11 cellular contexts compared by ENCODE assay signal in genomic region chr9:37026085-37026935, GRCh38. TPM values are rescaled to one million over a fixed set of nuclear protein-coding genes. Genes with fewer than 3 reads are reported as not detected.
A peak's percentile ranks its signal among the peaks of the same experiment; 100 is the strongest.
DNase-seq lines count a peak whose midpoint lies in the region; ATAC-seq, FAIRE-seq and TF ChIP-seq lines count a peak whose summit lies in the region.
"Had no signal": no experiment of that assay in that cellular context is flagged by ENCODE, and none has a peak within 500 bp of the region (broad histone marks: within the 10 kb centered on the region; RNA-seq: fewer than 3 reads in every experiment).

No MANE protein-coding gene starts in this region.

- no peak overlapping the region for H3K56ac ChIP-seq in H1 (replicated peaks; ENCODE audit: insufficient read length, low read depth, low read length)

- H3K23ac ChIP-seq in H1 (ENCODE audit: insufficient read length) = no peak overlapping the region

- 0 out of 2 replicates have a peak overlapping the region, but pooled peaks have one; percentile 9 for H2AFZ ChIP-seq in H1 (ENCODE audit: low read length)

- no peak overlapping the region for H3K9ac ChIP-seq in H1 (replicated peaks in 1 of 4; ENCODE audit: extremely low read depth in 1 of 4, low read depth in 3 of 4, low read length in 3 of 4)
- H3K9ac ChIP-seq: KMS-11 had no signal

- H3K4me3 ChIP-seq in H1 (ENCODE audit: extremely low read depth in 1 of 4, insufficient read depth in 2 of 4, low read depth in 3 of 4, low read length in 4 of 4) (peak overlapping the region; percentile 28 to 57 (median 46)), gastrocnemius medialis (peak overlapping the region in 2 of 4 donors; percentile 3 to 44)

- no peak for DNase-seq in T-helper 1 cell
- DNase-seq in NCI-H345 (lab: John Stamatoyannopoulos, UW) = peak; percentile 38
- DNase-seq in H1 (ENCODE audit: low read depth in 1 of 2, low spot score in 2 of 2) = peak in 1 of 2 experiments; percentile 77
- no peak for DNase-seq in stimulated activated effector memory CD8-positive, alpha-beta T cell treated with anti-CD3 and anti-CD28 coated beads, Interleukin-12 subunit alpha, Interleukin-12 subunit beta, amount 100 ng/mL, for 72 hours (ENCODE audit: low spot score in 2 of 2)
- no peak for DNase-seq in gastrocnemius medialis
- DNase-seq in activated effector memory CD4-positive, alpha-beta T cell treated with anti-CD3 and anti-CD28 coated beads, Interleukin-2, amount 50 U/mL, for 16 hours = no peak
- DNase-seq: DND-41, nucleus accumbens had no signal

- TF ChIP-seq POLR2A in H1 (IDR thresholded peaks at IDR 0.05; ENCODE audit: control extremely low read depth in 1 of 2, low read depth in 2 of 2, low read length in 2 of 2) (no peak), gastrocnemius medialis (IDR thresholded peaks at IDR 0.05) (no peak)

- H4K8ac ChIP-seq in H1 (ENCODE audit: extremely low read depth, insufficient read depth, low read length) = peak overlapping the region; percentile 39; the same call in 1 of the 2 replicates

- no peak overlapping the region for H3K27ac Mint-ChIP-seq in T-helper 1 cell treated with Interleukin-12 subunit alpha and Interleukin-12 subunit beta and Interleukin-4 antibody, amounts not matched to agents 30 μg/mL and 1 μg/mL, for 36 hours
- peak overlapping the region; percentile 54 for H3K27ac Mint-ChIP-seq in stimulated activated effector memory CD8-positive, alpha-beta T cell treated with anti-CD3 and anti-CD28 coated beads, Interleukin-12 subunit alpha, Interleukin-12 subunit beta, amount 100 ng/mL, for 72 hours

- 0 out of 4 replicates have a peak, but pooled peaks of 1 of the 2 experiments have one; percentile 2 for TF ChIP-seq RAD21 in H1 (IDR thresholded peaks at IDR 0.05 in 1 of 2, conservative IDR thresholded peaks at IDR 0.05 in 1 of 2; ENCODE audit: low read depth in 2 of 2, low read length in 2 of 2)

- no peak overlapping the region for H2BK12ac ChIP-seq in H1 (ENCODE audit: low read depth, low read length)

- peaks cover 20% of the 10 kb centered on the region for H3K4me1 Mint-ChIP-seq in T-helper 1 cell treated with Interleukin-12 subunit alpha and Interleukin-12 subunit beta and Interleukin-4 antibody, amounts not matched to agents 30 μg/mL and 1 μg/mL, for 36 hours (ENCODE audit: low read depth)
- peaks cover 38% of the 10 kb centered on the region for H3K4me1 Mint-ChIP-seq in stimulated activated effector memory CD8-positive, alpha-beta T cell treated with anti-CD3 and anti-CD28 coated beads, Interleukin-12 subunit alpha, Interleukin-12 subunit beta, amount 100 ng/mL, for 72 hours

- H2BK20ac ChIP-seq in H1 (ENCODE audit: low read length) = no peak overlapping the region

- H3K27me3 Mint-ChIP-seq in T-helper 1 cell treated with Interleukin-12 subunit alpha and Interleukin-12 subunit beta and Interleukin-4 antibody, amounts not matched to agents 30 μg/mL and 1 μg/mL, for 36 hours (ENCODE audit: low read depth) = peaks cover 91% of the 10 kb centered on the region

- no peak for FAIRE-seq in H1 (lab: Jason Lieb, UNC)

- no peak for TF ChIP-seq EP300 in H1 (IDR thresholded peaks at IDR 0.05; ENCODE audit: borderline replicate concordance in 1 of 2, low read depth in 2 of 2, low read length in 2 of 2)

- H3K36me3 ChIP-seq in H1 (ENCODE audit: control insufficient read depth in 2 of 4, insufficient read depth in 4 of 4, low read length in 3 of 4) (peaks cover 0 to 2% (median 0%) of the 10 kb centered on the region in 4 experiments; a peak in 1 of 8 replicates), gastrocnemius medialis (no peaks in the 10 kb centered on the region)

- no peaks in the 10 kb centered on the region for H3K79me1 ChIP-seq in H1 (ENCODE audit: low read depth, low read length)

- POLR2A ChIA-PET in H1 (lab: Charles Lee; ENCODE audit: partially characterized antibody) = interaction anchor here (1.3 to 1.6 kb wide), 3 partner anchors 11 to 53 kb away, joined by 3 to 7 read pairs (median 5); no protein-coding TSS in a partner anchor

- H3K4me3 Mint-ChIP-seq in T-helper 1 cell treated with Interleukin-12 subunit alpha and Interleukin-12 subunit beta and Interleukin-4 antibody, amounts not matched to agents 30 μg/mL and 1 μg/mL, for 36 hours = peak overlapping the region; percentile 79
- peak overlapping the region; percentile 75 for H3K4me3 Mint-ChIP-seq in stimulated activated effector memory CD8-positive, alpha-beta T cell treated with anti-CD3 and anti-CD28 coated beads, Interleukin-12 subunit alpha, Interleukin-12 subunit beta, amount 100 ng/mL, for 72 hours

- H3K9me3 ChIP-seq in H1 (ENCODE audit: insufficient read depth in 2 of 2, low read depth in 1 of 2, low read length in 1 of 2) (no peaks in the 10 kb centered on the region), gastrocnemius medialis (no peaks in the 10 kb centered on the region)

- H3K18ac ChIP-seq in H1 (ENCODE audit: extremely low read depth, low read length) = no peak overlapping the region

- H3K9me3 Mint-ChIP-seq in T-helper 1 cell treated with Interleukin-12 subunit alpha and Interleukin-12 subunit beta and Interleukin-4 antibody, amounts not matched to agents 30 μg/mL and 1 μg/mL, for 36 hours = no peaks in the 10 kb centered on the region
- H3K9me3 Mint-ChIP-seq in stimulated activated effector memory CD8-positive, alpha-beta T cell treated with anti-CD3 and anti-CD28 coated beads, Interleukin-12 subunit alpha, Interleukin-12 subunit beta, amount 100 ng/mL, for 72 hours = no peaks in the 10 kb centered on the region

- H3K4me1 ChIP-seq in H1 (replicated peaks in 1 of 4; ENCODE audit: control insufficient read depth in 3 of 4, insufficient read depth in 4 of 4, low read length in 3 of 4) (peaks cover 0 to 47% (median 19%) of the 10 kb centered on the region in 4 experiments; a peak in 5 of 7 replicates), gastrocnemius medialis (peaks cover 25 to 26% of the 10 kb centered on the region in 2 donors)

- intact Hi-C loops in gastrocnemius medialis (cut with DNase I; ENCODE audit: low total_unique reads) = no loop called here

- TF ChIP-seq CTCF in H1 (IDR thresholded peaks at IDR 0.05; ENCODE audit: control extremely low read depth in 1 of 3, insufficient read depth in 1 of 3, low read depth in 1 of 3, low read length in 3 of 3) (no peak), gastrocnemius medialis (IDR thresholded peaks at IDR 0.05 in 4 of 5, conservative IDR thresholded peaks at IDR 0.05 in 1 of 5) (no peak)

- no peak overlapping the region for H2BK5ac ChIP-seq in H1 (ENCODE audit: low read depth, low read length)

- peaks cover 21% of the 10 kb centered on the region; the same call in 1 of the 2 replicates for H3K23me2 ChIP-seq in H1 (ENCODE audit: low read depth, low read length)

- in situ Hi-C loops in gastrocnemius medialis (cut with MboI; ENCODE audit: low sequenced_read_pairs in 4 of 4) = no loop called here

- no peak overlapping the region for H4K5ac ChIP-seq in H1 (ENCODE audit: insufficient read length, low read depth, low read length)

- no peak overlapping the region for H3K14ac ChIP-seq in H1 (ENCODE audit: insufficient read length)

- WGBS in H1 (ENCODE audit: extremely low coverage in 1 of 2, insufficient coverage in 1 of 2, insufficient read length in 1 of 2, insufficient replicate concordance in 2 of 2, low coverage in 1 of 2, low lambda C conversion rate in 2 of 2, missing lambda C conversion rate in 1 of 2), 2 experiments = 4% methylated on average over 42 of the region's 63 CpGs; no CpG with 5 or more reads in 1 of the 2 experiments

- no peak overlapping the region for H2AK5ac ChIP-seq in H1 (ENCODE audit: low read depth, low read length)

- no peak overlapping the region for H3K4ac ChIP-seq in H1 (replicated peaks; ENCODE audit: insufficient read length, low read depth, low read length)

- no peak for ATAC-seq in stimulated activated effector memory CD8-positive, alpha-beta T cell treated with anti-CD3 and anti-CD28 coated beads, Interleukin-12 subunit alpha, Interleukin-12 subunit beta, amount 100 ng/mL, for 72 hours
- no peak for ATAC-seq in GM18867 (IDR thresholded peaks at IDR 0.05; ENCODE audit: unreplicated experiment)
- ATAC-seq in gastrocnemius medialis = no peak

- peaks cover 3 to 13% of the 10 kb centered on the region in 2 experiments for H4K20me1 ChIP-seq in H1 (replicated peaks in 1 of 2; ENCODE audit: control insufficient read depth in 1 of 2, insufficient read depth in 2 of 2, low read length in 2 of 2)

- H3K27ac ChIP-seq in H1 (ENCODE audit: low read depth, low read length) (no peak overlapping the region), gastrocnemius medialis (no peak overlapping the region)
- H3K27ac ChIP-seq: KMS-11 had no signal

- H3K27me3 ChIP-seq in H1 (replicated peaks in 1 of 4; ENCODE audit: control insufficient read depth in 3 of 4, extremely low read depth in 1 of 4, insufficient read depth in 3 of 4, low read length in 3 of 4) (peaks cover 82 to 97% (median 95%) of the 10 kb centered on the region in 4 experiments), gastrocnemius medialis (peaks cover 94 to 98% (median 98%) of the 10 kb centered on the region in 3 donors)

- no peak overlapping the region for H4K91ac ChIP-seq in H1 (replicated peaks; ENCODE audit: insufficient read length, low read length)

- H2BK15ac ChIP-seq in H1 (ENCODE audit: low read length) = no peak overlapping the region

- peaks cover 3% of the 10 kb centered on the region for H3K36me3 Mint-ChIP-seq in T-helper 1 cell treated with Interleukin-12 subunit alpha and Interleukin-12 subunit beta and Interleukin-4 antibody, amounts not matched to agents 30 μg/mL and 1 μg/mL, for 36 hours (ENCODE audit: low read depth)
- peaks cover 15% of the 10 kb centered on the region for H3K36me3 Mint-ChIP-seq in stimulated activated effector memory CD8-positive, alpha-beta T cell treated with anti-CD3 and anti-CD28 coated beads, Interleukin-12 subunit alpha, Interleukin-12 subunit beta, amount 100 ng/mL, for 72 hours

- no peak overlapping the region for H2BK120ac ChIP-seq in H1 (replicated peaks; ENCODE audit: low read depth, low read length)

- CTCF ChIA-PET in H1 (lab: Charles Lee; ENCODE audit: partially characterized antibody) = interaction anchor here (0.6 to 2.2 kb wide), 9 partner anchors 11 to 236 kb away, joined by 3 to 12 read pairs (median 6); no protein-coding TSS in a partner anchor

- H3K79me2 ChIP-seq in H1 (ENCODE audit: control insufficient read depth in 1 of 2, insufficient read depth in 2 of 2, low read length in 2 of 2) = no peaks in the 10 kb centered on the region

- H3K4me2 ChIP-seq in H1 (ENCODE audit: insufficient read depth in 1 of 2, low read depth in 2 of 2, low read length in 2 of 2) = peak overlapping the region; percentile 81 to 91
- H3K4me2 ChIP-seq: KMS-11 had no signal

RNA-seq across cellular contexts. Expression of gene PAX5, which starts 7.8 kb away (rescaled TPM):
- total RNA-seq in H1 (2021; fragmentation: NEBNext Ultra II Directional; extraction: Animal tissue kit (Norgen Biotek cat#: 25700)) = 0.13 and 0.43 TPM in 2 replicates
- 0.29 and 0.44 TPM in 2 replicates for polyA plus RNA-seq in H1 (2011; rRNA removed)
- polyA plus RNA-seq in H1 (2011; cell fraction: cytosol; rRNA removed) = 0.09 TPM
- polyA plus RNA-seq in H1 (2011; cell fraction: nucleus; rRNA removed) = 0.14 TPM
- 0.14 to 0.19 TPM (median 0.18 TPM) in 4 replicates for polyA plus RNA-seq in H1 (2012, experiment 1 of 2)
- polyA plus RNA-seq in H1 (2012, experiment 2 of 2) = 0.07 TPM
- 0.14 TPM for polyA plus RNA-seq in H1 (2013, experiment 1 of 2)
- 0.18 TPM for polyA plus RNA-seq in H1 (2013, experiment 2 of 2)
- 0.09 and 0.27 TPM in 2 replicates for polyA minus RNA-seq in H1 (2011; rRNA and poly(A)+ RNA removed)
- polyA minus RNA-seq in H1 (2011; cell fraction: cytosol; rRNA and poly(A)+ RNA removed) = not detected
- polyA minus RNA-seq in H1 (2011; cell fraction: nucleus; rRNA and poly(A)+ RNA removed) = 0.90 TPM
- under 1 TPM in 1 of 4 donors, not detected in 3; 0.19 TPM for total RNA-seq in gastrocnemius medialis
